ENCODE assay signal across 15 cellular contexts in genomic region chr18:78293516-78293915, GRCh38.
DNase-seq lines count a peak whose midpoint lies in the region; ATAC-seq and TF ChIP-seq lines count a peak whose summit lies in the region.
"Had no signal": no experiment of that assay in that cellular context is flagged by ENCODE, and none has a peak within 500 bp of the region (broad histone marks: within the 10 kb centered on the region; RNA-seq: fewer than 3 reads in every experiment).

No MANE protein-coding gene starts in this region.

- peaks cover 39% of the 10 kb centered on the region for H3K27me3 Mint-ChIP-seq in progenitor cell of endocrine pancreas

- no peaks in the 10 kb centered on the region for H3K36me3 Mint-ChIP-seq in progenitor cell of endocrine pancreas (ENCODE audit: insufficient read depth)

- H3K27me3 ChIP-seq in H7 (ENCODE audit: control insufficient read depth, insufficient read depth, low read length): no peaks in the 10 kb centered on the region
- H3K27me3 ChIP-seq: brain microvascular endothelial cell had no signal

- no peak for TF ChIP-seq CTCF in progenitor cell of endocrine pancreas (IDR thresholded peaks at IDR 0.05; ENCODE audit: unreplicated experiment)

- no peaks in the 10 kb centered on the region for H3K36me3 ChIP-seq in H7 (replicated peaks; ENCODE audit: control insufficient read depth, insufficient read depth, low read length)
- H3K36me3 ChIP-seq: brain microvascular endothelial cell had no signal

- ATAC-seq in HG02973 (IDR thresholded peaks at IDR 0.05; ENCODE audit: unreplicated experiment): no peak
- ATAC-seq: mucosa of descending colon had no signal

- H3K4me1 Mint-ChIP-seq in progenitor cell of endocrine pancreas (ENCODE audit: low read depth): peaks cover 2% of the 10 kb centered on the region

- no peak overlapping the region for H3K27ac Mint-ChIP-seq in progenitor cell of endocrine pancreas
- H3K27ac Mint-ChIP-seq: activated naive CD4-positive, alpha-beta T cell treated with anti-CD3 and anti-CD28 coated beads for 36 hours; T-helper 2 cell treated with Interferon-gamma antibody and Interleukin-4, amounts not matched to agents 5 μg/mL and 100 μg/mL, for 36 hours had no signal

- no peaks in the 10 kb centered on the region for H3K9me3 Mint-ChIP-seq in progenitor cell of endocrine pancreas (ENCODE audit: low read depth)
- H3K9me3 Mint-ChIP-seq: activated naive CD4-positive, alpha-beta T cell treated with anti-CD3 and anti-CD28 coated beads for 36 hours had no signal

- H3K4me3 Mint-ChIP-seq in progenitor cell of endocrine pancreas (ENCODE audit: low read depth): peak overlapping the region; percentile 33
- H3K4me3 Mint-ChIP-seq: activated naive CD4-positive, alpha-beta T cell treated with anti-CD3 and anti-CD28 coated beads for 36 hours; T-helper 2 cell treated with Interferon-gamma antibody and Interleukin-4, amounts not matched to agents 5 μg/mL and 100 μg/mL, for 36 hours had no signal

- DNase-seq in H7 (no peak), SW480 (ENCODE audit: low spot score) (peak; percentile 0), progenitor cell of endocrine pancreas (ENCODE audit: low spot score, unreplicated experiment) (no peak), HuH-7 (ENCODE audit: low spot score) (no peak), dermis blood vessel endothelial cell (no peak), GOT3 (lab: John Stamatoyannopoulos, UW) (no peak)
- DNase-seq: activated naive CD4-positive, alpha-beta T cell treated with anti-CD3 and anti-CD28 coated beads for 36 hours; brain microvascular endothelial cell; mucosa of descending colon; NCI-H2029 treated with DMSO at 0.1 percent for 48 hours; NK-92 treated with Interleukin-12 subunit alpha and Interleukin-12 subunit beta, amount 100 ng/mL, for 24 hours; SHP77 had no signal

- H3K4me3 ChIP-seq in H7 (ENCODE audit: insufficient read depth, low read depth, low read length): peak overlapping the region; percentile 23; the same call in 1 of the 2 replicates
- peak overlapping the region; percentile 20 for H3K4me3 ChIP-seq in iPS-11a (ENCODE audit: low read depth, low read length)
- H3K4me3 ChIP-seq: mucosa of descending colon had no signal
